ENCODE assay signal across 8 cellular contexts in the genomic region with DNA sequence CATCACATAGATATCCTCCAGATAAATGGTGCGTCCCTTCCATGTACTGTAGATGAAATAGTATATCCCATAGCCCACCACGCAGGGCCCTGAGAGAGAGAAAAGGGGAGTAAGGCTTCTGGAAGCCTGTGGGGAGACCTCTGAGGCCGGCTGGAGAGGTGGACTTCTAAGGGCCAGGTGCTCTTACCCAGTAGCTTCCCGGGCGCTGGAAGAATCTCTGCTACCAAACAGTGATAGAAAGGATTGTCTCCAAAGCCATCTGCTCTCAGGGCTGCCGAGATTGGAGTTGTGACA. TPM values are rescaled to one million over a fixed set of nuclear protein-coding genes. Genes with fewer than 3 reads are reported as not detected.
DNase-seq lines count a peak whose midpoint lies in the region; ATAC-seq and TF ChIP-seq lines count a peak whose summit lies in the region.

No MANE protein-coding gene starts in this region.

- H3K9me3 ChIP-seq in cardiac muscle cell (ENCODE audit: low read depth) (no peaks in the 10 kb centered on the region), aorta (ENCODE audit: control insufficient read depth, low read length) (no peaks in the 10 kb centered on the region)

- no peaks in the 10 kb centered on the region for H3K9me3 Mint-ChIP-seq in mesothelial cell of epicardium

- H3K27ac ChIP-seq in cardiac muscle cell (peak overlapping the region; percentile 97), caudate nucleus (ENCODE audit: low read depth, low read length) (peak overlapping the region; percentile 92), aorta (ENCODE audit: low read depth in 1 of 2, low read length in 2 of 2) (peak overlapping the region in 1 of 2 donors; percentile 21)

- TF ChIP-seq CTCF in cardiac muscle cell (IDR thresholded peaks at IDR 0.05; ENCODE audit: low read depth, low read length) (no peak), mesothelial cell of epicardium (IDR thresholded peaks at IDR 0.05; ENCODE audit: unreplicated experiment) (no peak)

- H3K4me3 ChIP-seq in cardiac muscle cell (peak overlapping the region; percentile 65), aorta (ENCODE audit: low read length in 2 of 2) (peak overlapping the region; percentile 78 to 93)

- H3K27me3 ChIP-seq in cardiac muscle cell (no peaks in the 10 kb centered on the region), aorta (ENCODE audit: control insufficient read depth in 1 of 2, insufficient read depth in 2 of 2, low read length in 1 of 2) (no peaks in the 10 kb centered on the region)

- H3K4me1 ChIP-seq in cardiac muscle cell (ENCODE audit: low read depth) (peaks cover 9% of the 10 kb centered on the region), aorta (ENCODE audit: control insufficient read depth in 1 of 2, insufficient read depth in 2 of 2, low read length in 2 of 2) (no peaks in the 10 kb centered on the region)

- peaks cover 9% of the 10 kb centered on the region for H3K4me1 Mint-ChIP-seq in mesothelial cell of epicardium

- H3K36me3 ChIP-seq in cardiac muscle cell (no peaks in the 10 kb centered on the region), aorta (ENCODE audit: control insufficient read depth in 1 of 2, insufficient read depth in 2 of 2, low read length in 1 of 2) (no peaks in the 10 kb centered on the region)

- H3K4me3 Mint-ChIP-seq in mesothelial cell of epicardium: peak overlapping the region; percentile 94

- intact Hi-C loops in Right ventricle myocardium inferior (cut with DNase I): no loop called here
- intact Hi-C loops in aorta (cut with DNase I): loop anchor here (5.0 kb wide), 1 partner anchor 60 kb away; a partner anchor contains a TSS

- H3K36me3 Mint-ChIP-seq in mesothelial cell of epicardium: peaks cover 5% of the 10 kb centered on the region

- WGBS in aorta, 2 donors: 27 to 29% methylated on average over 6 of the region's 6 CpGs

- ATAC-seq in Right ventricle myocardium inferior (no peak), aorta (ENCODE audit: low FRiP score) (no peak), HG02610 (IDR thresholded peaks at IDR 0.05; ENCODE audit: unreplicated experiment) (no peak)

- peak in 1 of 2 donors; percentile 21 for DNase-seq in cardiac muscle cell (ENCODE audit: low read depth in 1 of 2, low spot score in 1 of 2)
- no peak for DNase-seq in Right ventricle myocardium inferior (ENCODE audit: missing footprints)
- DNase-seq in caudate nucleus (lab: John Stamatoyannopoulos, UW): no peak
- no peak for DNase-seq in mesothelial cell of epicardium (ENCODE audit: low spot score in 2 of 2, unreplicated experiment in 2 of 2)
- no peak for DNase-seq in aorta
- DNase-seq in activated CD4-positive, CD25-positive, alpha-beta regulatory T cell treated with anti-CD3 and anti-CD28 coated beads, Interleukin-2, amount 50 U/mL, for 72 hours: no peak
- no peak for DNase-seq in effector CD4-positive, alpha-beta T cell

- H3K27me3 Mint-ChIP-seq in mesothelial cell of epicardium (ENCODE audit: low read depth): no peaks in the 10 kb centered on the region

- peak overlapping the region; percentile 97 for H3K27ac Mint-ChIP-seq in mesothelial cell of epicardium

RNA-seq across cellular contexts. Expression of a gene that starts 0.7 kb away (rescaled TPM):
- 130 and 143 TPM in 2 replicates for total RNA-seq in cardiac muscle cell
- 142 and 148 TPM in 2 replicates for polyA plus RNA-seq in cardiac muscle cell
- total RNA-seq in Right ventricle myocardium inferior: 78.9 TPM
- total RNA-seq in mesothelial cell of epicardium: 80.6 to 95.0 TPM (median 87.7 TPM) in 3 replicates
- total RNA-seq in aorta: 10 to 100 TPM; 45.9 to 67.4 TPM
- polyA plus RNA-seq in aorta: 100 to 1,000 TPM; 152 to 180 TPM

RNA-seq across cellular contexts. Expression of a gene that starts 3.0 kb away (rescaled TPM):
- total RNA-seq in cardiac muscle cell (2.2 and 2.8 TPM in 2 replicates), Right ventricle myocardium inferior (0.35 TPM), mesothelial cell of epicardium (0.60 to 0.84 TPM (median 0.82 TPM) in 3 replicates), aorta (under 1 TPM in 1 of 2 donors, not detected in 1; 0.33 TPM)
- polyA plus RNA-seq in cardiac muscle cell (3.9 and 5.6 TPM in 2 replicates), aorta (under 1 TPM in 1 of 2 donors, not detected in 1; 0.20 TPM)

RNA-seq across cellular contexts. Expression of a gene that starts 12.2 kb away (rescaled TPM):
- 65.0 and 69.2 TPM in 2 replicates for total RNA-seq in cardiac muscle cell
- polyA plus RNA-seq in cardiac muscle cell: 60.5 and 65.5 TPM in 2 replicates
- total RNA-seq in Right ventricle myocardium inferior: 103 TPM
- 43.2 to 44.5 TPM (median 43.4 TPM) in 3 replicates for total RNA-seq in mesothelial cell of epicardium
- total RNA-seq in aorta: 10 to 100 TPM; 25.3 to 31.1 TPM
- polyA plus RNA-seq in aorta: 10 to 100 TPM; 21.2 to 36.5 TPM

RNA-seq across cellular contexts. Expression of a gene that starts 23.8 kb away (rescaled TPM):
- 26.2 and 34.6 TPM in 2 replicates for total RNA-seq in cardiac muscle cell
- 157 TPM in 2 replicates for polyA plus RNA-seq in cardiac muscle cell
- total RNA-seq in Right ventricle myocardium inferior: 3.8 TPM
- 9.6 to 10.5 TPM (median 10.2 TPM) in 3 replicates for total RNA-seq in mesothelial cell of epicardium
- total RNA-seq in aorta: 1 to 10 TPM; 2.0 to 7.2 TPM
- polyA plus RNA-seq in aorta: 1 to 10 TPM; 1.9 to 2.8 TPM

RNA-seq across cellular contexts. Expression of a gene that starts 37.0 kb away (rescaled TPM):
- total RNA-seq in cardiac muscle cell: 5.4 and 6.5 TPM in 2 replicates
- 5.3 and 5.9 TPM in 2 replicates for polyA plus RNA-seq in cardiac muscle cell
- total RNA-seq in Right ventricle myocardium inferior: 0.89 TPM
- 2.0 to 2.3 TPM (median 2.1 TPM) in 3 replicates for total RNA-seq in mesothelial cell of epicardium
- 1 to 10 TPM; 1.1 to 2.4 TPM for total RNA-seq in aorta
- polyA plus RNA-seq in aorta: 1 to 10 TPM in 1 of 2 donors, under 1 TPM in 1; 0.50 to 2.8 TPM
